Comparison of ENCODE assay signal across 1 cellular context in genomic region chr19:12484011-12484370, GRCh38.
A peak's percentile ranks its signal among the peaks of the same experiment; 100 is the strongest.
TF ChIP-seq lines count a peak whose summit lies in the region.

No MANE protein-coding gene starts in this region.

TF ChIP-seq in GM12878, 131 proteins besides CTCF, POLR2A, EP300 and RAD21 (continued from another document):
- peak in 1 of 2 experiments; percentile 34; a peak in 1 of 4 replicates for TF ChIP-seq IKZF2 (IDR thresholded peaks at IDR 0.05)
- TF ChIP-seq TARDBP (IDR thresholded peaks at IDR 0.05; ENCODE audit: borderline replicate concordance) = no peak
- no peak for TF ChIP-seq BCLAF1 (IDR thresholded peaks at IDR 0.05)
- TF ChIP-seq ZBTB33 (IDR thresholded peaks at IDR 0.05) = no peak
- no peak for TF ChIP-seq NBN (IDR thresholded peaks at IDR 0.05)
- TF ChIP-seq FOS (IDR thresholded peaks at IDR 0.05; ENCODE audit: borderline replicate concordance, extremely low read depth, insufficient read length) = no peak
- TF ChIP-seq SKIL (IDR thresholded peaks at IDR 0.05; ENCODE audit: low read depth, poor library complexity, severe bottlenecking) = no peak
- TF ChIP-seq PKNOX1 (IDR thresholded peaks at IDR 0.05) = no peak
- TF ChIP-seq KDM1A (IDR thresholded peaks at IDR 0.05; ENCODE audit: borderline replicate concordance) = no peak
- TF ChIP-seq HCFC1 (IDR thresholded peaks at IDR 0.05; ENCODE audit: low read length) = no peak
- no peak for TF ChIP-seq YY1 (IDR thresholded peaks at IDR 0.05; ENCODE audit: low read depth, low read length)
- TF ChIP-seq SP1 (IDR thresholded peaks at IDR 0.05; ENCODE audit: low read depth, low read length) = no peak
- TF ChIP-seq ZNF274 (IDR thresholded peaks at IDR 0.05; ENCODE audit: insufficient read depth, insufficient read length) = no peak
